ENCODE assay signal across 15 cellular contexts in the genomic region with DNA sequence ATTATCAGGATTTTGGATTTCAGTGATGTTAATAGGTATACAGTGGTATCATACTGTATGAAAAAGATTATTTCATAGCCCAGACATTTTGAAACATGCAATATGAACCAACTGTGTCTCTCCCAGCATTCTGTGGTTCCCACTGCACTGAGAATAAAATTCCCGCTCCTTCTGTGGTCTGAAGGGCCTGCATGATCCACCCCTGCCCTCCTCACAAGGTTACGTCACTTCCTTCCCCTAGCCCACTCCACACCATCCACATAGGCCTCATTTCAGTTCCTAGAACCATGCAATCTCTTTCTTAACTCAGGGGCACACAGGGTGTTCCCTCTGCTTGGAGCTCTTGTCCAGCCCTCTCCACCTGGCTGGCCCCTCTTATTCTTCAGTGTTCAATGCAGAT.
"Had no signal": no experiment of that assay in that cellular context is flagged by ENCODE, and none has a peak within 500 bp of the region (broad histone marks: within the 10 kb centered on the region; RNA-seq: fewer than 3 reads in every experiment).

No MANE protein-coding gene starts in this region.

- ATAC-seq: body of pancreas had no signal

- H3K27me3 Mint-ChIP-seq: activated CD4-positive, alpha-beta memory T cell treated with anti-CD3 and anti-CD28 coated beads for 36 hours had no signal

- H3K27ac Mint-ChIP-seq: activated CD4-positive, alpha-beta memory T cell treated with anti-CD3 and anti-CD28 coated beads for 36 hours; activated naive CD8-positive, alpha-beta T cell treated with anti-CD3 and anti-CD28 coated beads, Interleukin-2, amount 10 ng/mL, durations not matched to agents 7 days and 5 days; activated T-helper 1 cell treated with anti-CD3 and anti-CD28 coated beads, Interleukin-12 subunit alpha, Interleukin-12 subunit beta, Interleukin-2, Interleukin-4 antibody, amounts not matched to agents 30 ng/mL and 10 ng/mL and 1 ng/mL, durations not matched to agents 14 hours and 24 hours and 36 hours; mesothelial cell of epicardium; stimulated activated naive CD8-positive, alpha-beta T cell treated with anti-CD3 and anti-CD28 coated beads, Interleukin-15, Interleukin-2, amounts not matched to agents 100 ng/mL and 50 ng/mL, for 24 hours had no signal

- DNase-seq: activated CD4-positive, alpha-beta memory T cell treated with anti-CD3 and anti-CD28 coated beads for 36 hours; activated CD4-positive, alpha-beta T cell treated with anti-CD3 and anti-CD28 coated beads for 4 hours; activated naive CD4-positive, alpha-beta T cell; activated naive CD8-positive, alpha-beta T cell treated with anti-CD3 and anti-CD28 coated beads, Interleukin-2, amount 10 ng/mL, durations not matched to agents 7 days and 5 days; activated T-cell treated with anti-CD3 and anti-CD28 coated beads for 4 hours; amygdala; body of pancreas; dermis blood vessel endothelial cell; effector memory CD4-positive, alpha-beta T cell; hippocampal formation; lower lobe of right lung; transverse colon had no signal

- H3K4me3 Mint-ChIP-seq: activated CD4-positive, alpha-beta memory T cell treated with anti-CD3 and anti-CD28 coated beads for 36 hours; activated naive CD8-positive, alpha-beta T cell treated with anti-CD3 and anti-CD28 coated beads, Interleukin-2, amount 10 ng/mL, durations not matched to agents 7 days and 5 days; activated T-helper 1 cell treated with anti-CD3 and anti-CD28 coated beads, Interleukin-12 subunit alpha, Interleukin-12 subunit beta, Interleukin-2, Interleukin-4 antibody, amounts not matched to agents 30 ng/mL and 10 ng/mL and 1 ng/mL, durations not matched to agents 14 hours and 24 hours and 36 hours; mesothelial cell of epicardium; stimulated activated naive CD8-positive, alpha-beta T cell treated with anti-CD3 and anti-CD28 coated beads, Interleukin-15, Interleukin-2, amounts not matched to agents 100 ng/mL and 50 ng/mL, for 24 hours had no signal

- H3K36me3 Mint-ChIP-seq: activated naive CD8-positive, alpha-beta T cell treated with anti-CD3 and anti-CD28 coated beads, Interleukin-2, amount 10 ng/mL, durations not matched to agents 7 days and 5 days; mesothelial cell of epicardium had no signal

- H3K9me3 Mint-ChIP-seq: activated CD4-positive, alpha-beta memory T cell treated with anti-CD3 and anti-CD28 coated beads for 36 hours; activated naive CD8-positive, alpha-beta T cell treated with anti-CD3 and anti-CD28 coated beads, Interleukin-2, amount 10 ng/mL, durations not matched to agents 7 days and 5 days; activated T-helper 1 cell treated with anti-CD3 and anti-CD28 coated beads, Interleukin-12 subunit alpha, Interleukin-12 subunit beta, Interleukin-2, Interleukin-4 antibody, amounts not matched to agents 30 ng/mL and 10 ng/mL and 1 ng/mL, durations not matched to agents 14 hours and 24 hours and 36 hours; mesothelial cell of epicardium; stimulated activated naive CD8-positive, alpha-beta T cell treated with anti-CD3 and anti-CD28 coated beads, Interleukin-15, Interleukin-2, amounts not matched to agents 100 ng/mL and 50 ng/mL, for 24 hours had no signal
